In genomic region chr4:15756361-15756861, GRCh38 we compare ENCODE assay signal across 8 cellular contexts. TPM values are rescaled to one million over a fixed set of nuclear protein-coding genes. Genes with fewer than 3 reads are reported as not detected.
DNase-seq lines count a peak whose midpoint lies in the region; ATAC-seq and TF ChIP-seq lines count a peak whose summit lies in the region.

No MANE protein-coding gene starts in this region.

- no peaks in the 10 kb centered on the region for H3K79me2 ChIP-seq in H9 (ENCODE audit: insufficient read depth, low read length)

- no peak overlapping the region for H4K8ac ChIP-seq in H9 (replicated peaks; ENCODE audit: insufficient read length, low read depth, low read length)

- no peak overlapping the region for H3K27ac ChIP-seq in H9 (ENCODE audit: insufficient read length, low read depth, low read length)

- no peaks in the 10 kb centered on the region for H3K23me2 ChIP-seq in H9 (ENCODE audit: insufficient read length, low read depth, low read length, poor library complexity, severe bottlenecking)

- H4K5ac ChIP-seq in H9 (ENCODE audit: insufficient read length, low read depth, low read length): no peak overlapping the region

- no peak overlapping the region for H3K56ac ChIP-seq in H9 (ENCODE audit: insufficient read length, low read depth, low read length)

- TF ChIP-seq CTCF in epithelial cell of esophagus (IDR thresholded peaks at IDR 0.05; ENCODE audit: insufficient read depth, low read depth, low read length, missing control alignments) (peak; percentile 60), H9 (conservative IDR thresholded peaks at IDR 0.05) (no peak)

- no peak overlapping the region for H2BK15ac ChIP-seq in H9 (ENCODE audit: low read depth, low read length)

- no peaks in the 10 kb centered on the region; a peak in 1 of 5 replicates for H3K9me3 Mint-ChIP-seq in H9

- H3K4me3 Mint-ChIP-seq in H9: no peak overlapping the region

- WGBS in H9 (ENCODE audit: extremely low coverage, insufficient read length, low lambda C conversion rate): no CpG with 5 or more reads among the region's 6 CpGs

- peaks cover 8 to 10% of the 10 kb centered on the region in 2 experiments; a peak in 2 of 4 replicates for H3K4me1 Mint-ChIP-seq in H9

- H3K79me1 ChIP-seq in H9 (ENCODE audit: insufficient read depth, low read depth, low read length, poor library complexity, severe bottlenecking): no peaks in the 10 kb centered on the region

- no peak overlapping the region for H3K14ac ChIP-seq in H9 (ENCODE audit: insufficient read depth, low read length)

- H3K9me3 ChIP-seq in H9 (ENCODE audit: control insufficient read depth, low read depth, low read length): no peaks in the 10 kb centered on the region

- no peak overlapping the region for H3K9ac ChIP-seq in H9 (ENCODE audit: extremely low read depth, insufficient read length, low read length)

- no peak overlapping the region for H2AFZ ChIP-seq in H9 (ENCODE audit: low read length)

- no peak overlapping the region for H2BK20ac ChIP-seq in H9 (ENCODE audit: low read depth, low read length, poor library complexity, severe bottlenecking)

- no peak overlapping the region for H2BK12ac ChIP-seq in H9 (ENCODE audit: insufficient read length, low read depth, low read length)

- H3K27ac Mint-ChIP-seq in H9: no peak overlapping the region

- H4K20me1 ChIP-seq in H9 (ENCODE audit: control insufficient read depth, insufficient read depth, insufficient read length): no peaks in the 10 kb centered on the region

- H3K4ac ChIP-seq in H9 (ENCODE audit: low read depth, low read length): no peak overlapping the region

- ATAC-seq in GM21737 (IDR thresholded peaks at IDR 0.05; ENCODE audit: unreplicated experiment): peak; percentile 79

- no peak overlapping the region for H3K23ac ChIP-seq in H9 (ENCODE audit: insufficient read length, low read depth, low read length)

- no peak overlapping the region for H3K4me2 ChIP-seq in H9 (ENCODE audit: insufficient read depth, insufficient read length, low read length)

- no peak overlapping the region for H3K18ac ChIP-seq in H9 (ENCODE audit: insufficient read length, low read depth, low read length)

- no peak overlapping the region for H3K4me3 ChIP-seq in epithelial cell of esophagus (ENCODE audit: low read length)

- DNase-seq in GF-D8 (lab: John Stamatoyannopoulos, UW) (peak; percentile 98), KG1 (lab: John Stamatoyannopoulos, UW) (peak; percentile 64), epithelial cell of esophagus (ENCODE audit: low read depth) (peak; percentile 86), midbrain (lab: John Stamatoyannopoulos, UW) (no peak), H9 (no peak)
- DNase-seq in activated CD4-positive, alpha-beta T cell treated with anti-CD3 and anti-CD28 coated beads for 4 hours: peak; percentile 68 to 77
- peak; percentile 61 to 64 for DNase-seq in stimulated activated CD8-positive, alpha-beta memory T cell treated with anti-CD3 and anti-CD28 coated beads, Interleukin-7, amount 100 ng/mL, for 4 hours (ENCODE audit: low read depth in 2 of 2)

- no peaks in the 10 kb centered on the region for H3K27me3 ChIP-seq in H9 (ENCODE audit: insufficient read depth, low read length)

- no peak overlapping the region for H4K91ac ChIP-seq in H9 (ENCODE audit: insufficient read length, low read depth, low read length)

- H3K36me3 Mint-ChIP-seq in H9 (ENCODE audit: insufficient read depth in 1 of 3, low read depth in 3 of 3): no peaks in the 10 kb centered on the region

- no peak overlapping the region for H3T11ph ChIP-seq in H9 (ENCODE audit: low read length)

- H2BK5ac ChIP-seq in H9 (ENCODE audit: insufficient read length, low read length): no peak overlapping the region

- no peaks in the 10 kb centered on the region for H3K27me3 Mint-ChIP-seq in H9 (ENCODE audit: low read depth)

- no peaks in the 10 kb centered on the region for H3K4me1 ChIP-seq in H9 (ENCODE audit: insufficient read depth, low read length)

- H2BK120ac ChIP-seq in H9 (ENCODE audit: low read depth, low read length, poor library complexity, severe bottlenecking): no peak overlapping the region

- no peak overlapping the region for H2AK5ac ChIP-seq in H9 (ENCODE audit: insufficient read length, low read length)

RNA-seq across cellular contexts. Expression of gene CD38, which starts 21.7 kb away (rescaled TPM):
- total RNA-seq in H9 (2021): 0.07 and 0.57 TPM in 2 replicates

RNA-seq across cellular contexts. Expression of gene BST1, which starts 53.5 kb away (rescaled TPM):
- 0.48 TPM in 1 of 2 replicates, not detected in the other for total RNA-seq in H9 (2021)

Comparison
In these comparisons a context has a peak if more than half of its experiments do, and no peak if none do; other contexts are left out.
1. DNase-seq: peak in GF-D8 (single experiment), KG1 (single experiment), activated CD4-positive, alpha-beta T cell treated with anti-CD3 and anti-CD28 coated beads for 4 hours (2 of 2), epithelial cell of esophagus (single experiment) and stimulated activated CD8-positive, alpha-beta memory T cell treated with anti-CD3 and anti-CD28 coated beads, Interleukin-7, amount 100 ng/mL, for 4 hours (2 of 2); none in midbrain (single experiment) and H9 (single experiment).